ENCODE assay signal across 8 cellular contexts in the genomic region with DNA sequence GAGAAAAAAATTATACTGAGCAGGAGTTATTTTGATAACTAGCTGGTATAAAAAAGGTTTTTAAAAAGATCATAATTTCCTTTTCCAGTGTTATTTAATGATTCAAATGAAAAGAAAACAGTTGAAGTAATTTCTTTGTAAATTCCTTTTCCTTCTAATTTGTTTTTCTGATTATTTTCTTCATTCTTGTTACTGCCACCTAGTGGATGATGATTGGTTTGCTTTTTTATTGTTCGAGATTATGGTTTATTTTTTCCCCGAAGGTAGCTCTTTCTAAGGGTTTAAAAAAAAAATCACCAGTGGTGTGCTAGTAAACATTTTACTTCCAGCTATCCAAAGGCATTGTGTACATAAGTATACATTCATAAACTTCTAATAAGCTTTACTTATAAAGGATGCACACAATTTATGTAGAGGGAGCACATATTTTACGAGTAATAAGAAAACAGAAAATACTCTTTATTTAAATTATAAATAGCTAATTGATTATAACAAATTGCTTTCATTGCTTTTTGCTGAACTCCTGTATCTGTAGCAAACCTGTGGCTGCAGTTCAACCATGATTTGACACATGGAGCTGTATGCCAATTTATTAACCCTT.
DNase-seq lines count a peak whose midpoint lies in the region; ATAC-seq and TF ChIP-seq lines count a peak whose summit lies in the region.

No MANE protein-coding gene starts in this region.

- no peak for ATAC-seq in HG02938 (IDR thresholded peaks at IDR 0.05; ENCODE audit: unreplicated experiment)
- ATAC-seq in GM19328 (IDR thresholded peaks at IDR 0.05; ENCODE audit: unreplicated experiment), result no peak

- no peak overlapping the region for H3K4me3 Mint-ChIP-seq in nephron

- TF ChIP-seq CTCF in LNCAP (IDR thresholded peaks at IDR 0.05) (peak; percentile 65), cardiac fibroblast (IDR thresholded peaks at IDR 0.05; ENCODE audit: low read depth, low read length) (peak; percentile 52), nephron (IDR thresholded peaks at IDR 0.05; ENCODE audit: unreplicated experiment in 3 of 3) (peak; percentile 51 to 70 (median 61))

- no peak overlapping the region for H3K4me3 ChIP-seq in cardiac fibroblast (replicated peaks in 1 of 2; ENCODE audit: low read depth in 2 of 2, low read length in 2 of 2)

- H3K27ac Mint-ChIP-seq in nephron, result no peak overlapping the region

- no peaks in the 10 kb centered on the region for H3K27me3 Mint-ChIP-seq in nephron (ENCODE audit: low read depth)

- DNase-seq in DMS53 (lab: John Stamatoyannopoulos, UW), result peak; percentile 55
- DNase-seq in cardiac fibroblast (ENCODE audit: low read depth in 2 of 2), result peak; percentile 26 to 51
- no peak for DNase-seq in activated CD4-positive, CD25-positive, alpha-beta regulatory T cell (lab: John Stamatoyannopoulos, UW)
- no peak for DNase-seq in amniotic stem cell (lab: John Stamatoyannopoulos, UW)

- no peaks in the 10 kb centered on the region for H3K4me1 Mint-ChIP-seq in nephron

- peaks cover 2% of the 10 kb centered on the region for H3K36me3 Mint-ChIP-seq in nephron (ENCODE audit: low read depth)

- no peaks in the 10 kb centered on the region for H3K9me3 Mint-ChIP-seq in nephron

Comparison
In these comparisons a context has a peak if more than half of its experiments do, and no peak if none do; other contexts are left out.
1. DNase-seq: peak in DMS53 (single experiment) and cardiac fibroblast (2 of 2); none in activated CD4-positive, CD25-positive, alpha-beta regulatory T cell (0 of 4) and amniotic stem cell (single experiment).
2. Peak in every context shown above with its lines, with median percentiles within 50 percentile points of each other: CTCF ChIP-seq.